Comparison of ENCODE assay signal across 8 cellular contexts in genomic region chr15:60396964-60397771, GRCh38. TPM values are rescaled to one million over a fixed set of nuclear protein-coding genes. Genes with fewer than 3 reads are reported as not detected.
DNase-seq lines count a peak whose midpoint lies in the region; ATAC-seq and TF ChIP-seq lines count a peak whose summit lies in the region.

No MANE protein-coding gene starts in this region.

- no peaks in the 10 kb centered on the region for H3K9me2 ChIP-seq in neural cell (ENCODE audit: insufficient read depth, low read length)

- H3K4me3 ChIP-seq in ACC112 (ENCODE audit: low read depth, low read length) (peak overlapping the region; percentile 95), neural cell (ENCODE audit: low read length) (peak overlapping the region; percentile 53), aorta (ENCODE audit: low read length in 2 of 2) (peak overlapping the region; percentile 88 to 90)

- H3K79me2 ChIP-seq in ACC112 (ENCODE audit: control insufficient read depth, insufficient read depth, low read length, unreplicated experiment), result peaks cover 60% of the 10 kb centered on the region
- no peaks in the 10 kb centered on the region for H3K79me2 ChIP-seq in neural cell (replicated peaks; ENCODE audit: insufficient read depth, low read length)

- H3K4me2 ChIP-seq in neural cell (ENCODE audit: low read length), result no peak overlapping the region

- peak; percentile 83 for DNase-seq in NOMO-1 treated with DMSO at 0.1 percent for 48 hours (lab: John Stamatoyannopoulos, UW; ENCODE audit: unreplicated experiment)
- DNase-seq in activated T-cell treated with anti-CD3 and anti-CD28 coated beads, Interleukin-2, amount 50 U/mL, for 1 hour, result peak; percentile 54
- DNase-seq in fibroblast of gingiva (ENCODE audit: low read depth), result peak; percentile 57
- DNase-seq in aorta, result peak; percentile 83 to 87

- H3K36me3 ChIP-seq in ACC112 (ENCODE audit: insufficient read depth, low read length), result peaks cover 34% of the 10 kb centered on the region
- no peaks in the 10 kb centered on the region for H3K36me3 ChIP-seq in neural cell (ENCODE audit: insufficient read depth, low read length)
- H3K36me3 ChIP-seq in aorta (ENCODE audit: control insufficient read depth in 1 of 2, insufficient read depth in 2 of 2, low read length in 1 of 2), result no peaks in the 10 kb centered on the region

- no peak for TF ChIP-seq RAD21 in neural cell (conservative IDR thresholded peaks at IDR 0.05)

- H3K9me3 ChIP-seq in neural cell (ENCODE audit: low read length) (no peaks in the 10 kb centered on the region), aorta (ENCODE audit: control insufficient read depth, low read length) (no peaks in the 10 kb centered on the region)

- H3F3A ChIP-seq in neural cell (ENCODE audit: insufficient read depth, low read length, poor library complexity, severe bottlenecking), result no peaks in the 10 kb centered on the region

- no peak for TF ChIP-seq EP300 in neural cell (conservative IDR thresholded peaks at IDR 0.05; ENCODE audit: poor library complexity, severe bottlenecking)

- H2AFZ ChIP-seq in ACC112 (ENCODE audit: low read length, unreplicated experiment) (no peak overlapping the region), neural cell (ENCODE audit: low read depth, low read length) (no peak overlapping the region)

- peak; percentile 50 for ATAC-seq in GM18519 (IDR thresholded peaks at IDR 0.05; ENCODE audit: low FRiP score, unreplicated experiment)
- peak; percentile 58 for ATAC-seq in HG02970 (IDR thresholded peaks at IDR 0.05; ENCODE audit: low FRiP score, unreplicated experiment)
- peak; percentile 62 for ATAC-seq in aorta (ENCODE audit: low FRiP score)

- no peaks in the 10 kb centered on the region for H4K20me1 ChIP-seq in neural cell (ENCODE audit: insufficient read depth)

- intact Hi-C loops in aorta (cut with DNase I), result loop anchor here (5.0 kb wide), 1 partner anchor 35 kb away; no protein-coding TSS in a partner anchor

- H3K9ac ChIP-seq in neural cell (ENCODE audit: low read length), result no peak overlapping the region

- no peak for TF ChIP-seq CTCF in neural cell (IDR thresholded peaks at IDR 0.05; ENCODE audit: poor library complexity, severe bottlenecking)

- H3K4me1 ChIP-seq in ACC112 (ENCODE audit: control insufficient read depth, insufficient read depth, low read length, unreplicated experiment) (peaks cover 55% of the 10 kb centered on the region), aorta (ENCODE audit: control insufficient read depth in 1 of 2, insufficient read depth in 2 of 2, low read length in 2 of 2) (no peaks in the 10 kb centered on the region)

- H3K27me3 ChIP-seq in ACC112 (ENCODE audit: insufficient read depth, low read length), result no peaks in the 10 kb centered on the region
- peaks cover 31% of the 10 kb centered on the region for H3K27me3 ChIP-seq in neural cell (ENCODE audit: insufficient read depth, low read depth, low read length)
- no peaks in the 10 kb centered on the region for H3K27me3 ChIP-seq in aorta (ENCODE audit: control insufficient read depth in 1 of 2, insufficient read depth in 2 of 2, low read length in 1 of 2)

- H3K27ac ChIP-seq in ACC112 (ENCODE audit: low read depth, low read length), result peak overlapping the region; percentile 98
- H3K27ac ChIP-seq in neural cell (ENCODE audit: low read length), result no peak overlapping the region
- peak overlapping the region; percentile 98 to 100 for H3K27ac ChIP-seq in aorta (ENCODE audit: low read depth in 1 of 2, low read length in 2 of 2)

- 0 to 1% methylated on average over 30 to 37 of the region's 37 CpGs for WGBS in aorta, 2 donors

TF ChIP-seq in neural cell, 6 proteins besides CTCF, POLR2A, EP300 and RAD21:
- no peak for TF ChIP-seq REST (IDR thresholded peaks at IDR 0.05; ENCODE audit: borderline replicate concordance)

RNA-seq across cellular contexts. Expression of gene ANXA2, which starts 0.6 kb away (rescaled TPM):
- polyA plus RNA-seq in neural cell, result 6.2 and 8.8 TPM in 2 replicates
- 2.7 and 3.9 TPM in 2 replicates for polyA minus RNA-seq in neural cell
- total RNA-seq in aorta, result 100 to 1,000 TPM; 699 to 767 TPM
- 1,000 to 10,000 TPM in 1 of 2 donors, 100 to 1,000 TPM in 1; 827 to 1,029 TPM for polyA plus RNA-seq in aorta

Comparison
In these comparisons a context has a peak if more than half of its experiments do, and no peak if none do; other contexts are left out.
1. RNA of gene ANXA2, which starts 0.6 kb away (polyA plus RNA-seq): 827 to 1,029 TPM in aorta; 6.2 to 8.8 TPM in neural cell; every median in the first group is over 10 times any median in the second.
2. Peak in every context shown above with its lines, with median percentiles within 50 percentile points of each other: H3K4me3 ChIP-seq, ATAC-seq and DNase-seq.